8 cellular contexts compared by ENCODE assay signal in genomic region chr10:101061814-101062230, GRCh38. TPM values are rescaled to one million over a fixed set of nuclear protein-coding genes. Genes with fewer than 3 reads are reported as not detected.
DNase-seq lines count a peak whose midpoint lies in the region; ATAC-seq, FAIRE-seq and TF ChIP-seq lines count a peak whose summit lies in the region.

Gene KAZALD1, plus strand, starts transcription at chr10:101061989. Its CDS starts 604 bp downstream, at chr10:101062593.

- no peak for FAIRE-seq in GM12891 (lab: Jason Lieb, UNC)

- TF ChIP-seq CTCF in GM06990 (IDR thresholded peaks at IDR 0.05; ENCODE audit: insufficient read depth, low read length, poor library complexity, severe bottlenecking) (no peak), Peyer's patch (IDR thresholded peaks at IDR 0.05) (no peak), fibroblast of mammary gland (conservative IDR thresholded peaks at IDR 0.05; ENCODE audit: control insufficient read depth, insufficient read depth, low read depth, low read length) (no peak), progenitor cell of endocrine pancreas (IDR thresholded peaks at IDR 0.05; ENCODE audit: unreplicated experiment) (no peak)

- H3K36me3 ChIP-seq in GM06990 (ENCODE audit: control insufficient read depth, insufficient read depth, low read length), result peaks cover 2% of the 10 kb centered on the region
- H3K36me3 ChIP-seq in Peyer's patch, result no peaks in the 10 kb centered on the region

- H3K4me3 ChIP-seq in GM06990 (replicated peaks; ENCODE audit: low read depth, low read length) (peak within 1 kb of the TSS; percentile 81), Peyer's patch (peak within 1 kb of the TSS; percentile 72 to 86 (median 78)), fibroblast of mammary gland (ENCODE audit: control insufficient read depth, low read depth, low read length) (peak within 1 kb of the TSS; percentile 96)

- H3K4me3 Mint-ChIP-seq in progenitor cell of endocrine pancreas (ENCODE audit: low read depth), result peak within 1 kb of the TSS; percentile 96

- H3K4me1 Mint-ChIP-seq in progenitor cell of endocrine pancreas (ENCODE audit: low read depth), result peaks cover 16% of the 10 kb centered on the region

- peak within 1 kb of the TSS; percentile 97 for H3K27ac Mint-ChIP-seq in progenitor cell of endocrine pancreas

- H3K27ac ChIP-seq in Peyer's patch, result peak within 1 kb of the TSS; percentile 92 to 98 (median 97)

- TF ChIP-seq POLR2A in Peyer's patch (IDR thresholded peaks at IDR 0.05), result no peak
- TF ChIP-seq POLR2A in GM12891 (IDR thresholded peaks at IDR 0.05; ENCODE audit: low read depth, low read length), result no peak

- H3K27me3 ChIP-seq in GM06990 (replicated peaks; ENCODE audit: control insufficient read depth, insufficient read depth, low read length) (no peaks in the 10 kb centered on the region), Peyer's patch (no peaks in the 10 kb centered on the region)

- H3K4me1 ChIP-seq in Peyer's patch, result peaks cover 0 to 60% (median 29%) of the 10 kb centered on the region in 4 donors

- H3K9me3 Mint-ChIP-seq in progenitor cell of endocrine pancreas (ENCODE audit: low read depth), result no peaks in the 10 kb centered on the region

- H3K36me3 Mint-ChIP-seq in progenitor cell of endocrine pancreas (ENCODE audit: insufficient read depth), result no peaks in the 10 kb centered on the region

- DNase-seq in GM06990 (ENCODE audit: extremely low read depth, insufficient read length) (no peak), Peyer's patch (no peak), fibroblast of mammary gland (ENCODE audit: low read depth) (no peak), progenitor cell of endocrine pancreas (ENCODE audit: low spot score, unreplicated experiment) (no peak), GM12891 (ENCODE audit: insufficient read length, low spot score) (no peak), GM03348 (ENCODE audit: low spot score) (no peak)
- DNase-seq in effector CD8-positive, alpha-beta T cell (lab: John Stamatoyannopoulos, UW), result no peak

- ATAC-seq in HG03139 (IDR thresholded peaks at IDR 0.05; ENCODE audit: unreplicated experiment), result no peak

- H3K27me3 Mint-ChIP-seq in progenitor cell of endocrine pancreas, result peaks cover 44% of the 10 kb centered on the region

- H3K9me3 ChIP-seq in Peyer's patch, result no peaks in the 10 kb centered on the region

TF ChIP-seq in GM12891, 5 proteins besides CTCF, POLR2A, EP300 and RAD21:
- TF ChIP-seq TAF1 (IDR thresholded peaks at IDR 0.05; ENCODE audit: low read depth, low read length), result no peak
- no peak for TF ChIP-seq POLR2AphosphoS5 (IDR thresholded peaks at IDR 0.05; ENCODE audit: low read depth, low read length)
- TF ChIP-seq POU2F2 (IDR thresholded peaks at IDR 0.05; ENCODE audit: low read depth, low read length), result no peak
- no peak for TF ChIP-seq PAX5 (IDR thresholded peaks at IDR 0.05; ENCODE audit: insufficient read depth, low read length, severe bottlenecking)
- no peak for TF ChIP-seq SPI1 (IDR thresholded peaks at IDR 0.05; ENCODE audit: low read depth, low read length)

RNA-seq across cellular contexts. Expression of gene KAZALD1, which starts in this region (rescaled TPM):
- 10 to 100 TPM in 3 of 4 donors, not detected in 1; 25.9 to 41.8 (median 39.1) TPM for total RNA-seq in Peyer's patch
- 1.3 and 2.0 TPM in 2 replicates for total RNA-seq in progenitor cell of endocrine pancreas
- polyA plus RNA-seq in GM12891 (2012; ENCODE audit: low read depth, missing spikeins), result 1.2 TPM
